ENCODE assay signal across 16 cellular contexts in the genomic region with DNA sequence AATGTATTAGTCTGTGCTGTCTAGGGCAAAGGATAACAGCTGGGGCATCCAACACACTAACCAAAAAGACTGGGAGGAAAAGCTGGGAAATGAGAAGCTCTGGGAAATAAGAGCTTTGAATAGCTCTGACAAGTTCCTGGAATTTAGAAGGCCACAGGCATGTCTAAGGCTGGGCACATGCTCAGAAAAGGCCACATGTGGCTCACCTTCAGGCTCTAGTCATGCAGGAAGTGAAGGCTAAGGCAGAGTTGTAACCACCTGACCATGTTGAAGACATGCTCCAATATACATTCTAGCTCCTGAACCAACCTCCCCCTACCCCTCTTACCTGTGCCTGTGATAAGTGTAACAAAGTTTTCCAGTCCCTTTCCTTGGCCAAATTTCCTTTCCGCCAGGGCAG. TPM values are rescaled to one million over a fixed set of nuclear protein-coding genes. Genes with fewer than 3 reads are reported as not detected.
"Had no signal": no experiment of that assay in that cellular context is flagged by ENCODE, and none has a peak within 500 bp of the region (broad histone marks: within the 10 kb centered on the region; RNA-seq: fewer than 3 reads in every experiment).

No MANE protein-coding gene starts in this region.

- H3K4me3 Mint-ChIP-seq: mesothelial cell of epicardium; naive B cell; stimulated activated effector memory CD8-positive, alpha-beta T cell treated with anti-CD3 and anti-CD28 coated beads, Interleukin-12 subunit alpha, Interleukin-12 subunit beta, amount 100 ng/mL, for 72 hours; T-helper 17 cell had no signal

- H3K9me3 Mint-ChIP-seq: stimulated activated effector memory CD8-positive, alpha-beta T cell treated with anti-CD3 and anti-CD28 coated beads, Interleukin-12 subunit alpha, Interleukin-12 subunit beta, amount 100 ng/mL, for 72 hours had no signal

- H3K27ac Mint-ChIP-seq: mesothelial cell of epicardium; stimulated activated effector memory CD8-positive, alpha-beta T cell treated with anti-CD3 and anti-CD28 coated beads, Interleukin-12 subunit alpha, Interleukin-12 subunit beta, amount 100 ng/mL, for 72 hours; T-helper 17 cell had no signal

- H3K4me1 Mint-ChIP-seq: mesothelial cell of epicardium had no signal

- DNase-seq: activated CD4-positive, alpha-beta T cell treated with anti-CD3 and anti-CD28 coated beads, Interleukin-2, amount 50 U/mL, for 48 hours; activated CD4-positive, CD25-positive, alpha-beta regulatory T cell; activated naive CD4-positive, alpha-beta T cell treated with Interleukin-2 at 50 U/mL for 16 hours; caudate nucleus; effector CD4-positive, alpha-beta T cell; lower lobe of right lung; naive B cell; T-helper 17 cell; thyroid gland; uterus had no signal

- H3K4me3 ChIP-seq: coronary artery, hepatocyte, lower lobe of right lung, smooth muscle cell, thyroid gland, uterus had no signal

- ATAC-seq: lower lobe of right lung; stimulated activated effector memory CD8-positive, alpha-beta T cell treated with anti-CD3 and anti-CD28 coated beads, Interleukin-12 subunit alpha, Interleukin-12 subunit beta, amount 100 ng/mL, for 72 hours; T-helper 17 cell had no signal

- H3K27me3 Mint-ChIP-seq: naive B cell, T-helper 17 cell had no signal

RNA-seq across cellular contexts. Expression of gene CCIN, which starts 53.3 kb away (rescaled TPM):
- total RNA-seq: hepatocyte, kidney epithelial cell had no signal
